Comparison of ENCODE assay signal across 1 cellular context in genomic region chr3:50279255-50280016, GRCh38.
TF ChIP-seq lines count a peak whose summit lies in the region.

No MANE protein-coding gene starts in this region.

TF ChIP-seq in HepG2, 621 proteins besides CTCF, POLR2A, EP300 and RAD21:
- TF ChIP-seq AGO2 (optimal IDR thresholded peaks at IDR 0.05; ENCODE audit: low read depth, low read length): peak; percentile 6
- TF ChIP-seq RBM22 (optimal IDR thresholded peaks at IDR 0.05; ENCODE audit: low read length): peak; percentile 36
- peak; percentile 60; the same call in 1 of the 2 replicates for TF ChIP-seq ZC3H13 (CRISPR knock-in tag; IDR thresholded peaks at IDR 0.05)
- TF ChIP-seq POLR2G (IDR thresholded peaks at IDR 0.05; ENCODE audit: low read depth, low read length): peak; percentile 14; the same call in 1 of the 2 replicates
- no peak for TF ChIP-seq JUN (CRISPR knock-in tag; IDR thresholded peaks at IDR 0.05)
- TF ChIP-seq MED1 (CRISPR knock-in tag; IDR thresholded peaks at IDR 0.05): no peak
TF ChIP-seq in HepG2: peak in this region for 4.
